ENCODE assay signal across 9 cellular contexts in the genomic region with DNA sequence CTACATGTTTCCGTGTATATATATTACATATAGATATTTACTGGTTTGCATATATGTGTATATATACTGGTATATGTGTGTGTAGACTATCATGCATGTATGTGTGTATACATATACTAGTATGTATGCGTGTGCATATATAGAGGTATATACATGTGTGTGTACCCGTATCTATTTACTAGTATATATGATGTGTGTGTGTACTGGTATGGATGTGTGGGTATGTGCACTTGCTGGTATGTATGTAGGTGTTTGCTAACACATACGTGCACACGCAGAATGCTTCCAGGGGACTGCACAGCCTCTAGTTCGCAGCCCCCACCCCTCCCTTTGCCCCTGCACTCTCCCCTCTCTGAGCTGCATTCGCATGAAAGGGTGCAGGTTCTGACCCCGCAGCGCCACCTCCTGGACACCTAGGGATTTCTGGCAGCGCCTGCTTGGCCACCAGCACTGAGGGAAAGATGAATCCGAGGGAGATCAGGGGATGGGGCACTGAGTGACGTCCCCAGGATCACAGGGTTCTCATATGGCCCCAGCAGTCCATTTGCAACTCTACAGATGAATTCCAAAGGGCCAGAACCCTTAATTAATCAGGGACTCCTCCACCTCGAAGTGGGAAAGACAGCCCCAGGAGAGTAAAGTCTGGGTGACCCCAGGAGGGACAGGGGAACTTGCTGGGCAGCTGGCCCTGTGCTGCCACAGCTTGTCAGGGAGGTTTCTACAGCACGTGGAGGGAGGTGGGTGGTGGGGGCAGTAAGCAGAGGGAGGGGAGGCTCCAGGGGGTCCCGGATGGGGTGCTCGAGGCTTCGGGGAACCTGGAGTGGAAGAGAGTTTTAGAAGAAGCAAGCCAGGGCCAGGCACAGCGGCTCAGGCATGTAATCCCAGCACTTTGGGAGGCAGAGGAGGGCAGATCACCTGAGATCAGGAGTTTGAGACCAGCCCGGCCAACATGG.
DNase-seq lines count a peak whose midpoint lies in the region; ATAC-seq, FAIRE-seq and TF ChIP-seq lines count a peak whose summit lies in the region.
"Had no signal": no experiment of that assay in that cellular context is flagged by ENCODE, and none has a peak within 500 bp of the region (broad histone marks: within the 10 kb centered on the region; RNA-seq: fewer than 3 reads in every experiment).

No MANE protein-coding gene starts in this region.

- H2BK20ac ChIP-seq in H9 (ENCODE audit: low read depth, low read length, poor library complexity, severe bottlenecking): no peak overlapping the region

- H3K27me3 Mint-ChIP-seq in H9 (ENCODE audit: low read depth): peaks cover 52% of the 10 kb centered on the region

- H3K4me1 ChIP-seq in H9 (ENCODE audit: insufficient read depth, low read length): no peaks in the 10 kb centered on the region
- H3K4me1 ChIP-seq in HepG2 (ENCODE audit: insufficient read depth, low read length): peaks cover 53% of the 10 kb centered on the region

- in situ Hi-C loops in HepG2 (cut with HindIII; ENCODE audit: extremely low pct_ligation_motif_present, low pct_unique_long_range_greater_than_20kb): loop anchor here (5.0 to 10.0 kb wide), 5 partner anchors 65 to 295 kb away; partner anchors contain the start of gene ASAP2

- no peaks in the 10 kb centered on the region for H3K23me2 ChIP-seq in H9 (ENCODE audit: insufficient read length, low read depth, low read length, poor library complexity, severe bottlenecking)

- H3K4me3 ChIP-seq in choroid plexus epithelial cell (ENCODE audit: low read depth, low read length) (no peak overlapping the region), HepG2 (replicated peaks in 1 of 3; ENCODE audit: insufficient read depth in 1 of 3, low read depth in 2 of 3, low read length in 3 of 3) (no peak overlapping the region; a peak in 1 of 6 replicates)
- H3K4me3 ChIP-seq: SK-N-MC had no signal

- H3K4ac ChIP-seq in H9 (ENCODE audit: low read depth, low read length): no peak overlapping the region

- H3K27ac ChIP-seq in H9 (ENCODE audit: insufficient read length, low read depth, low read length): no peak overlapping the region
- H3K27ac ChIP-seq in HepG2 (ENCODE audit: extremely low read length, insufficient read depth, low read length): no peak overlapping the region
- H3K27ac ChIP-seq: SK-N-MC had no signal

- H3K56ac ChIP-seq in H9 (ENCODE audit: insufficient read length, low read depth, low read length): no peak overlapping the region

- H2BK5ac ChIP-seq in H9 (ENCODE audit: insufficient read length, low read length): no peak overlapping the region

- CTCF ChIA-PET in HepG2 (lab: Yijun Ruan, JAX; ENCODE audit: low intra/inter-chr PET ratio, low total read pairs): interaction anchor here (1.1 to 1.9 kb wide), 2 partner anchors 267 to 297 kb away, joined by 3 to 7 read pairs; no protein-coding TSS in a partner anchor

- no peak overlapping the region for H2AK5ac ChIP-seq in H9 (ENCODE audit: insufficient read length, low read length)

- intact Hi-C loops in HepG2 (cut with micrococcal nuclease; ENCODE audit: unreplicated experiment): loop anchor here (1.0 kb wide), 1 partner anchor 266 kb away; no protein-coding TSS in a partner anchor

- ATAC-seq in HepG2 (peak; percentile 61), HG03342 (IDR thresholded peaks at IDR 0.05; ENCODE audit: unreplicated experiment) (no peak)

- no peaks in the 10 kb centered on the region for H3K79me1 ChIP-seq in H9 (ENCODE audit: insufficient read depth, low read depth, low read length, poor library complexity, severe bottlenecking)

- BruUV-seq in HepG2 (replicated peaks; lab: Mats Ljungman, UMichigan): no TSS peak

- POLR2A ChIA-PET in HepG2 (lab: Yijun Ruan, JAX): no interaction called here

- peaks cover 18 to 35% of the 10 kb centered on the region in 2 experiments for H3K4me1 Mint-ChIP-seq in H9

- TF ChIP-seq CTCF in H9 (conservative IDR thresholded peaks at IDR 0.05): peak; percentile 80
- peak; percentile 91 for TF ChIP-seq CTCF in choroid plexus epithelial cell (conservative IDR thresholded peaks at IDR 0.05; ENCODE audit: low read depth, low read length)
- peak; percentile 94 for TF ChIP-seq CTCF in HepG2 (CRISPR knock-in tag; IDR thresholded peaks at IDR 0.05)

- no peak for FAIRE-seq in HepG2 (lab: Jason Lieb, UNC)

- no peaks in the 10 kb centered on the region for H3K9me3 ChIP-seq in H9 (ENCODE audit: control insufficient read depth, low read depth, low read length)
- H3K9me3 ChIP-seq in HepG2 (ENCODE audit: low read length): no peaks in the 10 kb centered on the region

- H3K23ac ChIP-seq in H9 (ENCODE audit: insufficient read length, low read depth, low read length): no peak overlapping the region

- no peak overlapping the region for H4K5ac ChIP-seq in H9 (ENCODE audit: insufficient read length, low read depth, low read length)

- no CpG with 5 or more reads among the region's 19 CpGs for WGBS in H9 (ENCODE audit: extremely low coverage, insufficient read length, low lambda C conversion rate)
- 24% methylated on average over 19 of the region's 19 CpGs for WGBS in HepG2 (ENCODE audit: low lambda C conversion rate)

- TF ChIP-seq EP300 in HepG2 (IDR thresholded peaks at IDR 0.05; ENCODE audit: low read depth in 2 of 2, low read length in 2 of 2) (no peak), HepG2 (CRISPR knock-in tag; IDR thresholded peaks at IDR 0.05; ENCODE audit: borderline replicate concordance) (no peak)

- H3K14ac ChIP-seq in H9 (ENCODE audit: insufficient read depth, low read length): no peak overlapping the region

- H4K91ac ChIP-seq in H9 (ENCODE audit: insufficient read length, low read depth, low read length): no peak overlapping the region

- H3K18ac ChIP-seq in H9 (ENCODE audit: insufficient read length, low read depth, low read length): no peak overlapping the region

- no peak overlapping the region for H2AFZ ChIP-seq in H9 (ENCODE audit: low read length)
- H2AFZ ChIP-seq in HepG2 (ENCODE audit: low read length): no peak overlapping the region

- no peak overlapping the region for H3T11ph ChIP-seq in H9 (ENCODE audit: low read length)

- no peak overlapping the region for H3K4me2 ChIP-seq in H9 (ENCODE audit: insufficient read depth, insufficient read length, low read length)
- peak overlapping the region; percentile 14; the same call in 1 of the 2 replicates for H3K4me2 ChIP-seq in HepG2 (ENCODE audit: low read depth, low read length)

- peaks cover 0 to 2% of the 10 kb centered on the region in 2 experiments; a peak in 2 of 5 replicates for H3K9me3 Mint-ChIP-seq in H9

- peak; percentile 62; the same call in 1 of the 2 replicates for TF ChIP-seq RAD21 in HepG2 (CRISPR knock-in tag; IDR thresholded peaks at IDR 0.05)

- no peak overlapping the region for H3K27ac Mint-ChIP-seq in H9

- no peak overlapping the region for H2BK120ac ChIP-seq in H9 (ENCODE audit: low read depth, low read length, poor library complexity, severe bottlenecking)

- no peak for TF ChIP-seq POLR2A in HepG2 (IDR thresholded peaks at IDR 0.05; ENCODE audit: insufficient read depth in 1 of 2, low read depth in 2 of 2, low read length in 2 of 2)

- H4K8ac ChIP-seq in H9 (replicated peaks; ENCODE audit: insufficient read length, low read depth, low read length): no peak overlapping the region

- no peak overlapping the region for H2BK12ac ChIP-seq in H9 (ENCODE audit: insufficient read length, low read depth, low read length)

- H3K79me2 ChIP-seq in H9 (ENCODE audit: insufficient read depth, low read length): no peaks in the 10 kb centered on the region
- no peaks in the 10 kb centered on the region for H3K79me2 ChIP-seq in HepG2 (ENCODE audit: insufficient read depth, low read length)

- H3K9ac ChIP-seq in H9 (ENCODE audit: extremely low read depth, insufficient read length, low read length) (no peak overlapping the region), HepG2 (ENCODE audit: insufficient read depth, low read depth, low read length) (no peak overlapping the region)

- H3K27me3 ChIP-seq in H9 (ENCODE audit: insufficient read depth, low read length) (peaks cover 2% of the 10 kb centered on the region; the same call in 1 of the 2 replicates), HepG2 (ENCODE audit: control insufficient read depth in 1 of 2, insufficient read depth in 2 of 2, low read length in 2 of 2) (peaks cover 1 to 19% of the 10 kb centered on the region in 2 experiments; a peak in 3 of 5 replicates)

- no peak overlapping the region for H2BK15ac ChIP-seq in H9 (ENCODE audit: low read depth, low read length)

- H4K20me1 ChIP-seq in H9 (ENCODE audit: control insufficient read depth, insufficient read depth, insufficient read length) (no peaks in the 10 kb centered on the region), HepG2 (ENCODE audit: insufficient read depth, low read length) (no peaks in the 10 kb centered on the region)

- peak overlapping the region in 1 of 2 experiments; percentile 35; a peak in 1 of 5 replicates for H3K4me3 Mint-ChIP-seq in H9

- H3K36me3 Mint-ChIP-seq in H9 (ENCODE audit: insufficient read depth in 1 of 3, low read depth in 3 of 3): no peaks in the 10 kb centered on the region

- no peaks in the 10 kb centered on the region for H3K36me3 ChIP-seq in HepG2 (replicated peaks in 1 of 2; ENCODE audit: control insufficient read depth in 1 of 2, insufficient read depth in 2 of 2, low read length in 2 of 2)

- DNase-seq in COLO668 (lab: John Stamatoyannopoulos, UW; ENCODE audit: unreplicated experiment) (peak; percentile 74), H9 (peak; percentile 84), NCI-H2171 treated with DMSO at 0.1 percent for 48 hours (lab: John Stamatoyannopoulos, UW) (peak; percentile 57), choroid plexus epithelial cell (ENCODE audit: low read depth) (peak; percentile 72), HepG2 (ENCODE audit: low spot score) (peak; percentile 52)
- peak; percentile 60 to 72 for DNase-seq in activated CD4-positive, alpha-beta T cell treated with anti-CD3 and anti-CD28 coated beads for 24 hours (ENCODE audit: low read depth in 2 of 2)
- peak; percentile 31 for DNase-seq in stimulated activated CD8-positive, alpha-beta memory T cell treated with anti-CD3 and anti-CD28 coated beads, Interleukin-12 subunit alpha, Interleukin-12 subunit beta, amount 100 ng/mL, for 1 hour (ENCODE audit: low read depth)

TF ChIP-seq in HepG2, 621 proteins besides CTCF, POLR2A, EP300 and RAD21 (continues in another document):
- TF ChIP-seq ARID3A (IDR thresholded peaks at IDR 0.05; ENCODE audit: low read depth, low read length) (no peak), STAG1 (CRISPR knock-in tag; IDR thresholded peaks at IDR 0.05) (peak; percentile 73)

Comparison
In these comparisons a context has a peak if more than half of its experiments do, and no peak if none do; other contexts are left out.
1. DNase-seq: peak in every context shown above with its lines; median percentile 84 in H9; 74 in COLO668; 72 in choroid plexus epithelial cell; 66 in activated CD4-positive, alpha-beta T cell treated with anti-CD3 and anti-CD28 coated beads for 24 hours; 57 in NCI-H2171 treated with DMSO at 0.1 percent for 48 hours; 52 in HepG2; 31 in stimulated activated CD8-positive, alpha-beta memory T cell treated with anti-CD3 and anti-CD28 coated beads, Interleukin-12 subunit alpha, Interleukin-12 subunit beta, amount 100 ng/mL, for 1 hour.